ENCODE assay signal across 28 cellular contexts in the genomic region with DNA sequence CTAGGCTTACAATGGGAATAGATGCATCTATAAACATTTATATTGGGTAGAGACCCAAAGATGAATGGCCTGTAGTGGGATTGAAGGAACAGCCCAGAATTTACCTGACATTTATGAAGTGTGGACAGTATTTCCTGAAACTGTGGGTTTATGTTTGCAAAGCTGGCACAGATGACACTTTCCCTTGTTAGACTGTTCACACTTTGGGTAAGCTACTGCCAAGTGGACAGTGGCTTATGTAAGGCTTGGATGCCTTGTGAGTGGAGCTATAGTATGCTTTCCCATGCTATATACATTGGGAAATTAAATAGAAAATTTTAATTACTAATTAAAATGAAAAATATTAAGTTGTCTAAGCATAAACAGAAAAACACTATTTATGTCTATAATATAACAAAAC.
"Had no signal": no experiment of that assay in that cellular context is flagged by ENCODE, and none has a peak within 500 bp of the region (broad histone marks: within the 10 kb centered on the region; RNA-seq: fewer than 3 reads in every experiment).

No MANE protein-coding gene starts in this region.

- FAIRE-seq: astrocyte, TTC549 had no signal

- DNase-seq: activated CD4-positive, alpha-beta T cell treated with anti-CD3 and anti-CD28 coated beads, Interleukin-2, amount 10 ng/mL, durations not matched to agents 24 days and 14 days; activated CD4-positive, alpha-beta T cell treated with anti-CD3 and anti-CD28 coated beads, Interleukin-2, amount 50 U/mL, for 4 hours; activated CD8-positive, alpha-beta T cell treated with anti-CD3 and anti-CD28 coated beads for 36 hours; activated gamma-delta T cell treated with Interleukin-2 at 50 U/mL for 16 hours; activated naive CD4-positive, alpha-beta T cell treated with anti-CD3 and anti-CD28 coated beads for 36 hours; activated T-cell treated with anti-CD3 and anti-CD28 coated beads, Interleukin-2, amount 50 U/mL, for 24 hours; adrenal gland; body of pancreas; NCI-H1092 treated with DMSO at 0.1 percent for 48 hours; NCI-H1417; NCI-H146; NCI-H187; NCI-H2029 treated with DMSO at 0.1 percent for 48 hours; NCI-H2107; NCI-H2171 treated with DMSO at 0.1 percent for 48 hours; NCI-H2227 treated with DMSO at 0.1 percent for 48 hours; NCI-H446 treated with DMSO at 0.1 percent for 48 hours; NCI-H524; NCI-H69; NCI-H82; NK-92 treated with Interleukin-12 subunit alpha and Interleukin-12 subunit beta, amount 100 ng/mL, for 24 hours; PC-3; Peyer's patch; RPMI8226; SHP77 treated with DMSO at 0.1 percent for 48 hours; SK-N-SH had no signal
